12 cellular contexts compared by ENCODE assay signal in genomic region chr6:23349521-23350147, GRCh38.
DNase-seq lines count a peak whose midpoint lies in the region; ATAC-seq and TF ChIP-seq lines count a peak whose summit lies in the region.
"Had no signal": no experiment of that assay in that cellular context is flagged by ENCODE, and none has a peak within 500 bp of the region (broad histone marks: within the 10 kb centered on the region; RNA-seq: fewer than 3 reads in every experiment).

No MANE protein-coding gene starts in this region.

- H3K4me3 ChIP-seq in kidney epithelial cell (ENCODE audit: low read depth, low read length) = no peak overlapping the region
- H3K4me3 ChIP-seq: esophagus muscularis mucosa had no signal

- no peaks in the 10 kb centered on the region for H3K36me3 ChIP-seq in kidney epithelial cell (ENCODE audit: control insufficient read depth, insufficient read depth, low read length)
- H3K36me3 ChIP-seq: esophagus muscularis mucosa had no signal

- no peak for ATAC-seq in GM21528 (IDR thresholded peaks at IDR 0.05; ENCODE audit: low FRiP score, unreplicated experiment)
- ATAC-seq in GM21360 (IDR thresholded peaks at IDR 0.05; ENCODE audit: unreplicated experiment) = no peak
- ATAC-seq: natural killer cell treated with Interleukin-12 subunit alpha and Interleukin-12 subunit beta and Interleukin-15 and Interleukin-18, amount 100 ng/mL, for 72 hours had no signal

- TF ChIP-seq CTCF in kidney epithelial cell (IDR thresholded peaks at IDR 0.05; ENCODE audit: insufficient read depth, low read length, poor library complexity, severe bottlenecking) = no peak

- DNase-seq in DMS 273 (lab: John Stamatoyannopoulos, UW; ENCODE audit: unreplicated experiment) (peak; percentile 62), NCI-H1092 (lab: John Stamatoyannopoulos, UW) (peak; percentile 61), T1000 (lab: John Stamatoyannopoulos, UW) (peak; percentile 47), kidney epithelial cell (ENCODE audit: low read depth) (peak; percentile 50), KG1 (lab: John Stamatoyannopoulos, UW) (no peak)
- DNase-seq in activated CD4-positive, alpha-beta T cell treated with anti-CD3 and anti-CD28 coated beads for 48 hours = no peak
- DNase-seq: activated naive CD4-positive, alpha-beta T cell; NCI-H2227 treated with DMSO at 0.1 percent for 48 hours had no signal

- H3K27me3 ChIP-seq in kidney epithelial cell (ENCODE audit: control insufficient read depth, insufficient read depth, low read length) = no peaks in the 10 kb centered on the region
- H3K27me3 ChIP-seq: esophagus muscularis mucosa had no signal

Comparison
In these comparisons a context has a peak if more than half of its experiments do, and no peak if none do; other contexts are left out.
1. DNase-seq: peak in DMS 273 (single experiment), NCI-H1092 (single experiment), T1000 (single experiment) and kidney epithelial cell (single experiment); none in KG1 (single experiment) and activated CD4-positive, alpha-beta T cell treated with anti-CD3 and anti-CD28 coated beads for 48 hours (single experiment).